ENCODE assay signal across 1 cellular context in genomic region chr22:23789121-23789520, GRCh38.
TF ChIP-seq lines count a peak whose summit lies in the region.

No MANE protein-coding gene starts in this region.

TF ChIP-seq in HEK293, 187 proteins besides CTCF, POLR2A, EP300 and RAD21:
- TF ChIP-seq GLIS1 (tag by site-specific recombination; IDR thresholded peaks at IDR 0.05) (no peak; the same call in 1 of the 2 replicates), SP7 (tag by site-specific recombination; IDR thresholded peaks at IDR 0.05) (0 out of 2 replicates have a peak, but pooled peaks have one; percentile 28), ZNF133 (tag by site-specific recombination; IDR thresholded peaks at IDR 0.05) (no peak), IKZF3 (tag by site-specific recombination; IDR thresholded peaks at IDR 0.05) (no peak), PRDM1 (tag by site-specific recombination; IDR thresholded peaks at IDR 0.05) (peak; percentile 27; the same call in 1 of the 2 replicates), ZNF513 (tag by site-specific recombination; IDR thresholded peaks at IDR 0.05) (no peak), OSR2 (tag by site-specific recombination; IDR thresholded peaks at IDR 0.05) (0 out of 2 replicates have a peak, but pooled peaks have one; percentile 18), GLI2 (tag by site-specific recombination; IDR thresholded peaks at IDR 0.05; ENCODE audit: borderline replicate concordance, low read depth) (no peak), KLF7 (tag by site-specific recombination; IDR thresholded peaks at IDR 0.05; ENCODE audit: borderline replicate concordance) (no peak), ZNF560 (tag by site-specific recombination; IDR thresholded peaks at IDR 0.05; ENCODE audit: borderline replicate concordance) (no peak), TRIM28 (IDR thresholded peaks at IDR 0.05; ENCODE audit: borderline replicate concordance, low read length) (no peak), ZNF138 (tag by site-specific recombination; IDR thresholded peaks at IDR 0.05; ENCODE audit: borderline replicate concordance) (no peak), ZBTB26 (tag by site-specific recombination; optimal IDR thresholded peaks at IDR 0.05) (no peak), ZNF335 (tag by site-specific recombination; conservative IDR thresholded peaks at IDR 0.05) (peak; percentile 35; the same call in 1 of the 2 replicates), ZNF704 (tag by site-specific recombination; IDR thresholded peaks at IDR 0.05) (no peak)
